ENCODE assay signal across 1 cellular context in the genomic region with DNA sequence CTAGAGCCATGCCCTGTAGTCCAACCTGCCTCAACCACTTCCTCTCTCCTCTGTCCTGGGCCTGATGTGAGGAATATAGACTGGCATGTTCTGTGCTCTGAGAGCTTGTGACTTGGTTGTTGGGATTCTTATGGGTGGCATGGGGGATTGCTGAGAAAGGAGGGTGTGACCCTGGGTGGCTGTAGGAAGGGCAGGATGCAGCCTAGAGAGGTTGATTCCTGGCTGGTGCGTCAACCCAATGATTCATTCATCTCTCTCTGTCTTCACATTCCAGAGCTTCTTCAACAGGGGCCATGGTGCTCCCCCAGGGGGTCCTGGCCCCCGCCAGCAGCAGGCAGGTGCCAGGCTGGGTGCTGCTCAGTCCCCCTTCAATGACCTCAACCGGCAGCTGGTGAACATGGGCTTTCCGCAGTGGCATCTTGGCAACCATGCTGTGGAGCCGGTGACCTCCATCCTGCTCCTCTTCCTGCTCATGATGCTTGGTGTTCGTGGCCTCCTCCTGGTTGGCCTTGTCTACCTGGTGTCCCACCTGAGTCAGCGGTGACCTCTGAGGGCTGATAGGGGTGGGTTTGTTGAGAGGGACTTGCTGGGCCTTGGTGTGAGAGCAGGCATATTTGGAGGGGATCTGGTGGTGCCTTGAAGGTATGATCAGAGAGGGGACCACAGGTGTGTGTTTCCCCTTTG.
TF ChIP-seq lines count a peak whose summit lies in the region.

No MANE protein-coding gene starts in this region.

TF ChIP-seq in GM23338, 12 proteins besides CTCF, POLR2A, EP300 and RAD21 (continued from another document):
- TF ChIP-seq, protein P1, sequence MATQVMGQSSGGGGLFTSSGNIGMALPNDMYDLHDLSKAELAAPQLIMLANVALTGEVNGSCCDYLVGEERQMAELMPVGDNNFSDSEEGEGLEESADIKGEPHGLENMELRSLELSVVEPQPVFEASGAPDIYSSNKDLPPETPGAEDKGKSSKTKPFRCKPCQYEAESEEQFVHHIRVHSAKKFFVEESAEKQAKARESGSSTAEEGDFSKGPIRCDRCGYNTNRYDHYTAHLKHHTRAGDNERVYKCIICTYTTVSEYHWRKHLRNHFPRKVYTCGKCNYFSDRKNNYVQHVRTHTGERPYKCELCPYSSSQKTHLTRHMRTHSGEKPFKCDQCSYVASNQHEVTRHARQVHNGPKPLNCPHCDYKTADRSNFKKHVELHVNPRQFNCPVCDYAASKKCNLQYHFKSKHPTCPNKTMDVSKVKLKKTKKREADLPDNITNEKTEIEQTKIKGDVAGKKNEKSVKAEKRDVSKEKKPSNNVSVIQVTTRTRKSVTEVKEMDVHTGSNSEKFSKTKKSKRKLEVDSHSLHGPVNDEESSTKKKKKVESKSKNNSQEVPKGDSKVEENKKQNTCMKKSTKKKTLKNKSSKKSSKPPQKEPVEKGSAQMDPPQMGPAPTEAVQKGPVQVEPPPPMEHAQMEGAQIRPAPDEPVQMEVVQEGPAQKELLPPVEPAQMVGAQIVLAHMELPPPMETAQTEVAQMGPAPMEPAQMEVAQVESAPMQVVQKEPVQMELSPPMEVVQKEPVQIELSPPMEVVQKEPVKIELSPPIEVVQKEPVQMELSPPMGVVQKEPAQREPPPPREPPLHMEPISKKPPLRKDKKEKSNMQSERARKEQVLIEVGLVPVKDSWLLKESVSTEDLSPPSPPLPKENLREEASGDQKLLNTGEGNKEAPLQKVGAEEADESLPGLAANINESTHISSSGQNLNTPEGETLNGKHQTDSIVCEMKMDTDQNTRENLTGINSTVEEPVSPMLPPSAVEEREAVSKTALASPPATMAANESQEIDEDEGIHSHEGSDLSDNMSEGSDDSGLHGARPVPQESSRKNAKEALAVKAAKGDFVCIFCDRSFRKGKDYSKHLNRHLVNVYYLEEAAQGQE (IDR thresholded peaks at IDR 0.05; ENCODE audit: unreplicated experiment), result no peak
- TF ChIP-seq EZH2phosphoT487 (IDR thresholded peaks at IDR 0.05; ENCODE audit: unreplicated experiment) (no peak), NANOG (IDR thresholded peaks at IDR 0.05; ENCODE audit: borderline replicate concordance) (no peak), JUNB (IDR thresholded peaks at IDR 0.05; ENCODE audit: unreplicated experiment) (no peak), STAT1 (IDR thresholded peaks at IDR 0.05; ENCODE audit: unreplicated experiment) (no peak)
- TF ChIP-seq, protein P2, sequence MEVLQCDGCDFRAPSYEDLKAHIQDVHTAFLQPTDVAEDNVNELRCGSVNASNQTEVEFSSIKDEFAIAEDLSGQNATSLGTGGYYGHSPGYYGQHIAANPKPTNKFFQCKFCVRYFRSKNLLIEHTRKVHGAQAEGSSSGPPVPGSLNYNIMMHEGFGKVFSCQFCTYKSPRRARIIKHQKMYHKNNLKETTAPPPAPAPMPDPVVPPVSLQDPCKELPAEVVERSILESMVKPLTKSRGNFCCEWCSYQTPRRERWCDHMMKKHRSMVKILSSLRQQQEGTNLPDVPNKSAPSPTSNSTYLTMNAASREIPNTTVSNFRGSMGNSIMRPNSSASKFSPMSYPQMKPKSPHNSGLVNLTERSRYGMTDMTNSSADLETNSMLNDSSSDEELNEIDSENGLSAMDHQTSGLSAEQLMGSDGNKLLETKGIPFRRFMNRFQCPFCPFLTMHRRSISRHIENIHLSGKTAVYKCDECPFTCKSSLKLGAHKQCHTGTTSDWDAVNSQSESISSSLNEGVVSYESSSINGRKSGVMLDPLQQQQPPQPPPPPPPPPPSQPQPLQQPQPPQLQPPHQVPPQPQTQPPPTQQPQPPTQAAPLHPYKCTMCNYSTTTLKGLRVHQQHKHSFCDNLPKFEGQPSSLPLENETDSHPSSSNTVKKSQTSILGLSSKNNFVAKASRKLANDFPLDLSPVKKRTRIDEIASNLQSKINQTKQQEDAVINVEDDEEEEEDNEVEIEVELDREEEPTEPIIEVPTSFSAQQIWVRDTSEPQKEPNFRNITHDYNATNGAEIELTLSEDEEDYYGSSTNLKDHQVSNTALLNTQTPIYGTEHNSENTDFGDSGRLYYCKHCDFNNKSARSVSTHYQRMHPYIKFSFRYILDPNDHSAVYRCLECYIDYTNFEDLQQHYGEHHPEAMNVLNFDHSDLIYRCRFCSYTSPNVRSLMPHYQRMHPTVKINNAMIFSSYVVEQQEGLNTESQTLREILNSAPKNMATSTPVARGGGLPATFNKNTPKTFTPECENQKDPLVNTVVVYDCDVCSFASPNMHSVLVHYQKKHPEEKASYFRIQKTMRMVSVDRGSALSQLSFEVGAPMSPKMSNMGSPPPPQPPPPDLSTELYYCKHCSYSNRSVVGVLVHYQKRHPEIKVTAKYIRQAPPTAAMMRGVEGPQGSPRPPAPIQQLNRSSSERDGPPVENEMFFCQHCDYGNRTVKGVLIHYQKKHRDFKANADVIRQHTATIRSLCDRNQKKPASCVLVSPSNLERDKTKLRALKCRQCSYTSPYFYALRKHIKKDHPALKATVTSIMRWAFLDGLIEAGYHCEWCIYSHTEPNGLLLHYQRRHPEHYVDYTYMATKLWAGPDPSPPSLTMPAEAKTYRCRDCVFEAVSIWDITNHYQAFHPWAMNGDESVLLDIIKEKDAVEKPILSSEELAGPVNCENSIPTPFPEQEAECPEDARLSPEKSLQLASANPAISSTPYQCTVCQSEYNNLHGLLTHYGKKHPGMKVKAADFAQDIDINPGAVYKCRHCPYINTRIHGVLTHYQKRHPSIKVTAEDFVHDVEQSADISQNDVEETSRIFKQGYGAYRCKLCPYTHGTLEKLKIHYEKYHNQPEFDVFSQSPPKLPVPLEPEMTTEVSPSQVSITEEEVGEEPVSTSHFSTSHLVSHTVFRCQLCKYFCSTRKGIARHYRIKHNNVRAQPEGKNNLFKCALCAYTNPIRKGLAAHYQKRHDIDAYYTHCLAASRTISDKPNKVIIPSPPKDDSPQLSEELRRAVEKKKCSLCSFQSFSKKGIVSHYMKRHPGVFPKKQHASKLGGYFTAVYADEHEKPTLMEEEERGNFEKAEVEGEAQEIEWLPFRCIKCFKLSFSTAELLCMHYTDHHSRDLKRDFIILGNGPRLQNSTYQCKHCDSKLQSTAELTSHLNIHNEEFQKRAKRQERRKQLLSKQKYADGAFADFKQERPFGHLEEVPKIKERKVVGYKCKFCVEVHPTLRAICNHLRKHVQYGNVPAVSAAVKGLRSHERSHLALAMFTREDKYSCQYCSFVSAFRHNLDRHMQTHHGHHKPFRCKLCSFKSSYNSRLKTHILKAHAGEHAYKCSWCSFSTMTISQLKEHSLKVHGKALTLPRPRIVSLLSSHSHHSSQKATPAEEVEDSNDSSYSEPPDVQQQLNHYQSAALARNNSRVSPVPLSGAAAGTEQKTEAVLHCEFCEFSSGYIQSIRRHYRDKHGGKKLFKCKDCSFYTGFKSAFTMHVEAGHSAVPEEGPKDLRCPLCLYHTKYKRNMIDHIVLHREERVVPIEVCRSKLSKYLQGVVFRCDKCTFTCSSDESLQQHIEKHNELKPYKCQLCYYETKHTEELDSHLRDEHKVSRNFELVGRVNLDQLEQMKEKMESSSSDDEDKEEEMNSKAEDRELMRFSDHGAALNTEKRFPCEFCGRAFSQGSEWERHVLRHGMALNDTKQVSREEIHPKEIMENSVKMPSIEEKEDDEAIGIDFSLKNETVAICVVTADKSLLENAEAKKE (CRISPR knock-in tag; IDR thresholded peaks at IDR 0.05), result no peak
TF ChIP-seq in GM23338: peak in this region for 0.
